In genomic region chr6:6788394-6789020, GRCh38 we compare ENCODE assay signal across 8 cellular contexts.
A peak's percentile ranks its signal among the peaks of the same experiment; 100 is the strongest.
DNase-seq lines count a peak whose midpoint lies in the region; ATAC-seq and TF ChIP-seq lines count a peak whose summit lies in the region.

No MANE protein-coding gene starts in this region.

- no peaks in the 10 kb centered on the region for H3K36me3 Mint-ChIP-seq in osteocyte (ENCODE audit: unreplicated experiment)

- H3K27ac ChIP-seq in esophagus muscularis mucosa (replicated peaks in 1 of 4) = no peak overlapping the region

- H3K27ac Mint-ChIP-seq in osteocyte (ENCODE audit: unreplicated experiment) = no peak overlapping the region

- no peak overlapping the region for H3K4me3 ChIP-seq in astrocyte of the spinal cord (ENCODE audit: low read depth, low read length)
- no peak overlapping the region for H3K4me3 ChIP-seq in esophagus muscularis mucosa

- H3K4me1 Mint-ChIP-seq in osteocyte (ENCODE audit: unreplicated experiment) = peaks cover 14% of the 10 kb centered on the region

- no peaks in the 10 kb centered on the region for H3K27me3 Mint-ChIP-seq in osteocyte (ENCODE audit: unreplicated experiment)

- H3K36me3 ChIP-seq in esophagus muscularis mucosa = no peaks in the 10 kb centered on the region

- no peak for TF ChIP-seq EP300 in esophagus muscularis mucosa (IDR thresholded peaks at IDR 0.05)

- no peaks in the 10 kb centered on the region for H3K9me3 Mint-ChIP-seq in osteocyte (ENCODE audit: unreplicated experiment)

- TF ChIP-seq CTCF in astrocyte of the spinal cord (IDR thresholded peaks at IDR 0.05; ENCODE audit: low read depth, low read length) = peak; percentile 48
- peak; percentile 16 for TF ChIP-seq CTCF in osteocyte (IDR thresholded peaks at IDR 0.05)
- peak in 1 of 3 experiments; percentile 28 for TF ChIP-seq CTCF in esophagus muscularis mucosa (IDR thresholded peaks at IDR 0.05)

- ATAC-seq in GM21367 (IDR thresholded peaks at IDR 0.05; ENCODE audit: unreplicated experiment) = no peak

- H3K4me1 ChIP-seq in esophagus muscularis mucosa = no peaks in the 10 kb centered on the region

- in situ Hi-C loops in astrocyte of the spinal cord (cut with HindIII; ENCODE audit: low sequenced_read_pairs) = no loop called here

- WGBS in esophagus muscularis mucosa = 82% methylated on average over 4 of the region's 4 CpGs

- no peaks in the 10 kb centered on the region for H3K9me3 ChIP-seq in esophagus muscularis mucosa

- no peaks in the 10 kb centered on the region for H3K27me3 ChIP-seq in esophagus muscularis mucosa

- no peak for TF ChIP-seq POLR2A in esophagus muscularis mucosa (IDR thresholded peaks at IDR 0.05; ENCODE audit: low read depth)

- intact Hi-C loops in esophagus muscularis mucosa (cut with DNase I) = no loop called here

- H3K4me3 Mint-ChIP-seq in osteocyte (ENCODE audit: unreplicated experiment) = no peak overlapping the region

- peak; percentile 22 for DNase-seq in stimulated activated CD4-positive, alpha-beta T cell treated with anti-CD3 and anti-CD28 coated beads, Interleukin-4, amount 100 ng/mL, for 24 hours
- DNase-seq in stimulated activated CD4-positive, alpha-beta T cell treated with anti-CD3 and anti-CD28 coated beads, Interleukin-2, amount 100 ng/mL, for 48 hours = no peak
- DNase-seq in NCI-H146 (lab: John Stamatoyannopoulos, UW) (peak; percentile 45), astrocyte of the spinal cord (ENCODE audit: low read depth, low spot score) (no peak), osteocyte (ENCODE audit: extremely low spot score, unreplicated experiment) (no peak), GF-D8 (lab: John Stamatoyannopoulos, UW) (no peak), esophagus muscularis mucosa (ENCODE audit: extremely low spot score) (no peak)

Comparison
In these comparisons a context has a peak if more than half of its experiments do, and no peak if none do; other contexts are left out.
1. DNase-seq: peak in stimulated activated CD4-positive, alpha-beta T cell treated with anti-CD3 and anti-CD28 coated beads, Interleukin-4, amount 100 ng/mL, for 24 hours (single experiment) and NCI-H146 (single experiment); none in stimulated activated CD4-positive, alpha-beta T cell treated with anti-CD3 and anti-CD28 coated beads, Interleukin-2, amount 100 ng/mL, for 48 hours (0 of 2), astrocyte of the spinal cord (single experiment), osteocyte (single experiment), GF-D8 (single experiment) and esophagus muscularis mucosa (single experiment).